ENCODE assay signal across 8 cellular contexts in the genomic region with DNA sequence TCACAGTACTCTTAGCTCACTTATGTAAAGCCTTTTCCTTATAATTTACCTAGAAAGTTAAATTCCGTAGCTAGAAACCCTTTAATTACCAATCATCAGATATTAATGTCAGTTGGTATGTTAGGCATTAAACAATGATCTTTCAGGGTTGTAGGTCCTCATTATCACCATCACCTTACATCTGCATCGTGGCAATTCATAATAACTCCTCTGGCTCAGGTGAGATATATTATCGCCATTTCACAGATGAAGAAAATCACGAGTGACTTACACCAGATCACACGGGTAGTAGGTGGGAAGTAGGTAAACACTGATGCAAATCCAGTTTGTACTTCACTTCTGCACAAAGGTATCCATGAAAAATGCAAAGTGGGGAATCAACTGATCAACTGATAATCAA. TPM values are rescaled to one million over a fixed set of nuclear protein-coding genes. Genes with fewer than 3 reads are reported as not detected.
DNase-seq lines count a peak whose midpoint lies in the region; ATAC-seq, FAIRE-seq and TF ChIP-seq lines count a peak whose summit lies in the region.

No MANE protein-coding gene starts in this region.

- H3K4me3 Mint-ChIP-seq in natural killer cell treated with Interleukin-12 subunit alpha and Interleukin-12 subunit beta and Interleukin-15 and Interleukin-18, amount 100 ng/mL, for 72 hours, result peak overlapping the region; percentile 94

- peak overlapping the region; percentile 76 to 93 for H3K27ac Mint-ChIP-seq in natural killer cell treated with Interleukin-12 subunit alpha and Interleukin-12 subunit beta and Interleukin-15 and Interleukin-18, amount 100 ng/mL, for 72 hours

- peaks cover 15 to 26% of the 10 kb centered on the region in 2 donors for H3K4me1 Mint-ChIP-seq in natural killer cell treated with Interleukin-12 subunit alpha and Interleukin-12 subunit beta and Interleukin-15 and Interleukin-18, amount 100 ng/mL, for 72 hours (ENCODE audit: low read depth in 2 of 2)

- no peaks in the 10 kb centered on the region for H3K36me3 Mint-ChIP-seq in natural killer cell treated with Interleukin-12 subunit alpha and Interleukin-12 subunit beta and Interleukin-15 and Interleukin-18, amount 100 ng/mL, for 72 hours

- H3K9me3 Mint-ChIP-seq in natural killer cell treated with Interleukin-12 subunit alpha and Interleukin-12 subunit beta and Interleukin-15 and Interleukin-18, amount 100 ng/mL, for 72 hours, result no peaks in the 10 kb centered on the region

- peaks cover 0 to 3% of the 10 kb centered on the region in 2 donors for H3K27me3 Mint-ChIP-seq in natural killer cell treated with Interleukin-12 subunit alpha and Interleukin-12 subunit beta and Interleukin-15 and Interleukin-18, amount 100 ng/mL, for 72 hours

- TF ChIP-seq CTCF in choroid plexus epithelial cell (conservative IDR thresholded peaks at IDR 0.05; ENCODE audit: low read depth, low read length), result no peak

- peak; percentile 3 for ATAC-seq in GM18517 (IDR thresholded peaks at IDR 0.05; ENCODE audit: unreplicated experiment)
- no peak for ATAC-seq in natural killer cell treated with Interleukin-12 subunit alpha and Interleukin-12 subunit beta and Interleukin-15 and Interleukin-18, amount 100 ng/mL, for 72 hours

- intact Hi-C loops in head of caudate nucleus (cut with DNase I), result no loop called here

- FAIRE-seq in HTR-8/SVneo (lab: Jason Lieb, UNC), result no peak

- DNase-seq in HTR-8/SVneo (ENCODE audit: insufficient read length, low spot score) (peak; percentile 5), choroid plexus epithelial cell (ENCODE audit: low read depth) (no peak), head of caudate nucleus (no peak), mucosa of gallbladder (ENCODE audit: low spot score) (no peak), NCI-H2029 treated with DMSO at 0.1 percent for 48 hours (lab: John Stamatoyannopoulos, UW) (no peak), NCI-H2107 (lab: John Stamatoyannopoulos, UW) (no peak)
- DNase-seq in natural killer cell treated with Interleukin-12 subunit alpha and Interleukin-12 subunit beta and Interleukin-15 and Interleukin-18, amount 100 ng/mL, for 72 hours (ENCODE audit: low spot score), result no peak

- peak overlapping the region; percentile 86 for H3K4me3 ChIP-seq in choroid plexus epithelial cell (ENCODE audit: low read depth, low read length)

RNA-seq across cellular contexts. Expression of a gene that starts 0.6 kb away (rescaled TPM):
- total RNA-seq in natural killer cell treated with Interleukin-12 subunit alpha and Interleukin-12 subunit beta and Interleukin-15 and Interleukin-18, amount 100 ng/mL, for 72 hours, result 10 to 100 TPM; 41.4 to 47.9 TPM
- 30.3 TPM for total RNA-seq in mucosa of gallbladder

RNA-seq across cellular contexts. Expression of a gene that starts 51.0 kb away (rescaled TPM):
- 10 to 100 TPM; 25.7 to 39.0 TPM for total RNA-seq in natural killer cell treated with Interleukin-12 subunit alpha and Interleukin-12 subunit beta and Interleukin-15 and Interleukin-18, amount 100 ng/mL, for 72 hours
- 14.9 TPM for total RNA-seq in mucosa of gallbladder
